Comparison of ENCODE assay signal across 19 cellular contexts in genomic region chr1:244393604-244394176, GRCh38.
"Had no signal": no experiment of that assay in that cellular context is flagged by ENCODE, and none has a peak within 500 bp of the region (broad histone marks: within the 10 kb centered on the region; RNA-seq: fewer than 3 reads in every experiment).

No MANE protein-coding gene starts in this region.

- H3K27ac ChIP-seq: left lung, parathyroid adenoma, right lobe of liver, suprapubic skin, transverse colon, upper lobe of right lung, vagina had no signal

- H3K4me1 ChIP-seq: left lung, parathyroid adenoma, right lobe of liver, suprapubic skin, upper lobe of right lung, vagina had no signal

- H3K36me3 ChIP-seq: left lung, right lobe of liver, suprapubic skin, transverse colon, upper lobe of right lung, vagina had no signal

- FAIRE-seq: frontal cortex, keratinocyte, small intestine had no signal

- H3K4me3 ChIP-seq: left lung, mucosa of descending colon, right lobe of liver, suprapubic skin, transverse colon, upper lobe of right lung, vagina had no signal

- DNase-seq: cortex of kidney; hypothalamus; immature natural killer cell; left lung; mesenchymal stem cell; mucosa of descending colon; naive B cell; right lobe of liver; small intestine; stimulated activated CD4-positive, alpha-beta T cell treated with anti-CD3 and anti-CD28 coated beads, Interleukin-15, amount 100 ng/mL, for 24 hours; stimulated activated CD4-positive, alpha-beta T cell treated with anti-CD3 and anti-CD28 coated beads, Interleukin-2, amount 100 ng/mL, for 48 hours; stimulated activated naive B cell treated with anti-CD40 and anti-IgM and Interleukin-4, amounts not matched to agents 10 μg/mL and 1 μg/mL and 100 μg/mL, for 72 hours; transverse colon; upper lobe of right lung had no signal

- H3K79me2 ChIP-seq: parathyroid adenoma had no signal

- H2AFZ ChIP-seq: parathyroid adenoma had no signal

- H3K9ac ChIP-seq: parathyroid adenoma had no signal

- ATAC-seq: left lung; mucosa of descending colon; stimulated activated naive B cell treated with anti-CD40 and anti-IgM and Interleukin-4, amounts not matched to agents 10 μg/mL and 1 μg/mL and 100 μg/mL, for 72 hours had no signal

- H3K27me3 ChIP-seq: left lung, right lobe of liver, suprapubic skin, transverse colon, upper lobe of right lung, vagina had no signal

- H3K9me3 ChIP-seq: left lung, mucosa of descending colon, right lobe of liver, suprapubic skin, transverse colon, upper lobe of right lung, vagina had no signal
